1 cellular context compared by ENCODE assay signal in genomic region chr19:8209965-8210659, GRCh38.
TF ChIP-seq lines count a peak whose summit lies in the region.

No MANE protein-coding gene starts in this region.

TF ChIP-seq in HepG2, 621 proteins besides CTCF, POLR2A, EP300 and RAD21 (continued from another document and continues in another):
- no peak for TF ChIP-seq HNF1A (IDR thresholded peaks at IDR 0.05; ENCODE audit: low read depth)
- no peak for TF ChIP-seq HNF1A (CRISPR knock-in tag; IDR thresholded peaks at IDR 0.05; ENCODE audit: borderline replicate concordance)
- no peak for TF ChIP-seq MED1 (CRISPR knock-in tag; IDR thresholded peaks at IDR 0.05)
- TF ChIP-seq ARID5B (CRISPR knock-in tag; IDR thresholded peaks at IDR 0.05), result no peak
- TF ChIP-seq ZGPAT (CRISPR knock-in tag; IDR thresholded peaks at IDR 0.05), result 0 out of 2 replicates have a peak, but pooled peaks have one; percentile 5
- 0 out of 2 replicates have a peak, but pooled peaks have one; percentile 25 for TF ChIP-seq CAMTA2 (CRISPR knock-in tag; IDR thresholded peaks at IDR 0.05; ENCODE audit: borderline replicate concordance)
- TF ChIP-seq SOX13 (IDR thresholded peaks at IDR 0.05), result no peak
- no peak for TF ChIP-seq SOX13 (CRISPR knock-in tag; conservative IDR thresholded peaks at IDR 0.05 in 1 of 2, IDR thresholded peaks at IDR 0.05 in 1 of 2)
- peak; percentile 53 for TF ChIP-seq ZNF687 (CRISPR knock-in tag; IDR thresholded peaks at IDR 0.05)
- TF ChIP-seq ISL2 (CRISPR knock-in tag; IDR thresholded peaks at IDR 0.05), result no peak
- TF ChIP-seq AGO2 (optimal IDR thresholded peaks at IDR 0.05; ENCODE audit: low read depth, low read length), result peak; percentile 42
- TF ChIP-seq MLLT10 (CRISPR knock-in tag; IDR thresholded peaks at IDR 0.05), result no peak
- TF ChIP-seq PCBP1 (IDR thresholded peaks at IDR 0.05; ENCODE audit: borderline replicate concordance, low read depth, low read length), result 0 out of 2 replicates have a peak, but pooled peaks have one; percentile 5
- no peak for TF ChIP-seq SMARCC2 (IDR thresholded peaks at IDR 0.05)
- TF ChIP-seq ZNF639 (CRISPR knock-in tag; conservative IDR thresholded peaks at IDR 0.05), result no peak
- no peak for TF ChIP-seq NFKB2 (CRISPR knock-in tag; IDR thresholded peaks at IDR 0.05; ENCODE audit: borderline replicate concordance)
- peak; percentile 26 for TF ChIP-seq ARID4A (CRISPR knock-in tag; IDR thresholded peaks at IDR 0.05; ENCODE audit: borderline replicate concordance)
- TF ChIP-seq KMT2B (CRISPR knock-in tag; IDR thresholded peaks at IDR 0.05), result no peak
- TF ChIP-seq ZNF709 (CRISPR knock-in tag; IDR thresholded peaks at IDR 0.05), result peak; percentile 14; the same call in 1 of the 2 replicates
- peak; percentile 59; the same call in 1 of the 2 replicates for TF ChIP-seq ZFX (CRISPR knock-in tag; IDR thresholded peaks at IDR 0.05; ENCODE audit: low read depth)
- no peak; the same call in 1 of the 2 replicates for TF ChIP-seq KDM5A (IDR thresholded peaks at IDR 0.05; ENCODE audit: borderline replicate concordance, low read length)
- 0 out of 2 replicates have a peak, but pooled peaks have one; percentile 29 for TF ChIP-seq MEF2D (CRISPR knock-in tag; IDR thresholded peaks at IDR 0.05)
- no peak for TF ChIP-seq ZMYM2 (CRISPR knock-in tag; IDR thresholded peaks at IDR 0.05)
- no peak for TF ChIP-seq IRF9 (CRISPR knock-in tag; IDR thresholded peaks at IDR 0.05; ENCODE audit: borderline replicate concordance)
- 0 out of 2 replicates have a peak, but pooled peaks have one; percentile 5 for TF ChIP-seq HNRNPL (IDR thresholded peaks at IDR 0.05; ENCODE audit: low read depth, low read length)
- 0 out of 2 replicates have a peak, but pooled peaks have one; percentile 7 for TF ChIP-seq HDAC1 (CRISPR knock-in tag; IDR thresholded peaks at IDR 0.05)
- TF ChIP-seq ZNF772 (CRISPR knock-in tag; IDR thresholded peaks at IDR 0.05), result no peak
- no peak for TF ChIP-seq FOXC1 (CRISPR knock-in tag; IDR thresholded peaks at IDR 0.05; ENCODE audit: borderline replicate concordance)
- no peak for TF ChIP-seq DZIP1 (CRISPR knock-in tag; IDR thresholded peaks at IDR 0.05)
